In the genomic region with DNA sequence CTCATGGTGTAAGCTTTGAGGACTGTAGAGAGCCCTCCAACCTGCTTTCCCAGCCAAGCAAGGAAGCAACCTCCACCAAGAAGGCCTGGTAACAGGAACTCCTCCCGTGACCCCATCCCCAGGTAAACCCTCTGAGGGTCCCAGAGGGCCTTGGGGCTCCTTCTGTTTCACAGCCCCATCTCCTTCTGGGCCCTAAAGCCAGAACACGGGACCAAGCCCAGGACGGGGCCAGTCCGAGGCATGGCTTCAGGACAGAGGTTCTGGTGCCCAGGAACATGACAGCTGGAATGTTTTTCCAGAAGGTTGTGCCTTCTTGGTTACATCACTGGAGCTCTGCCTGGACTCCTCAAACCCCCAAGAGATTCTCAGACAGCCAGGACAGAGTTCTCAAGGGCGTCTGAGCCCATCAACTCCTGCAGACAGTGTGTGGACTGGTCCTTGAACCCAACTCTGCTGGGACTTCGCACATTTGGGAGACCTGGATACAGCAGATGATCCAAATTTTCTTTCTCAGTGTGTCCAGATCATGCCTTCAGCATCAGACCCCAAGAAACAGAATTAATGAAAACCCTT, we compare ENCODE assay signal across 16 cellular contexts. TPM values are rescaled to one million over a fixed set of nuclear protein-coding genes. Genes with fewer than 3 reads are reported as not detected.
DNase-seq lines count a peak whose midpoint lies in the region; ATAC-seq, FAIRE-seq and TF ChIP-seq lines count a peak whose summit lies in the region.
"Had no signal": no experiment of that assay in that cellular context is flagged by ENCODE, and none has a peak within 500 bp of the region (broad histone marks: within the 10 kb centered on the region; RNA-seq: fewer than 3 reads in every experiment).

No MANE protein-coding gene starts in this region.

- peaks cover 4 to 100% (median 74%) of the 10 kb centered on the region in 11 experiments; a peak in 19 of 22 replicates for H4K20me1 ChIP-seq in BLaER1 treated with 17β-estradiol and CSF1 and Interleukin-3, amounts not matched to agents 10 nM and 100 nM
- H4K20me1 ChIP-seq in astrocyte (ENCODE audit: insufficient read depth, low read length) (peaks cover 100% of the 10 kb centered on the region), mammary epithelial cell (ENCODE audit: insufficient read depth, low read length) (no peaks in the 10 kb centered on the region)

- in situ Hi-C loops in mammary epithelial cell (cut with MboI; ENCODE audit: low sequenced_read_pairs in 2 of 2): no loop called here

- H3K4me1 Mint-ChIP-seq in astrocyte (ENCODE audit: low read depth, unreplicated experiment) (peaks cover 14% of the 10 kb centered on the region), glutamatergic neuron (ENCODE audit: low read depth, unreplicated experiment) (peaks cover 42% of the 10 kb centered on the region), osteocyte (ENCODE audit: unreplicated experiment) (peaks cover 12% of the 10 kb centered on the region)
- H3K4me1 Mint-ChIP-seq: CD8-positive, alpha-beta memory T cell had no signal

- no peak for FAIRE-seq in astrocyte (lab: Jason Lieb, UNC)
- FAIRE-seq: A549, GM19239 had no signal

- no TSS peak for BruUV-seq in mammary epithelial cell (replicated peaks; lab: Mats Ljungman, UMichigan)

- H3K4me3 ChIP-seq in BLaER1 treated with 17β-estradiol and CSF1 and Interleukin-3, amounts not matched to agents 10 nM and 100 nM: no peak overlapping the region
- H3K4me3 ChIP-seq in astrocyte (ENCODE audit: insufficient read depth, low read depth, low read length) (no peak overlapping the region), mammary epithelial cell (replicated peaks in 1 of 3; ENCODE audit: insufficient read depth in 1 of 3, low read depth in 2 of 3, low read length in 3 of 3) (no peak overlapping the region)
- H3K4me3 ChIP-seq: A549 had no signal

- peaks cover 41 to 73% (median 56%) of the 10 kb centered on the region in 11 experiments; a peak in 21 of 22 replicates for H3K36me3 ChIP-seq in BLaER1 treated with 17β-estradiol and CSF1 and Interleukin-3, amounts not matched to agents 10 nM and 100 nM
- peaks cover 41% of the 10 kb centered on the region for H3K36me3 ChIP-seq in astrocyte (ENCODE audit: insufficient read depth, low read length)
- peaks cover 18% of the 10 kb centered on the region for H3K36me3 ChIP-seq in mammary epithelial cell (ENCODE audit: insufficient read depth, low read length)
- H3K36me3 ChIP-seq: BE2C had no signal

- peak overlapping the region in 9 of 11 experiments; percentile 75 to 94 (median 93); a peak in 15 of 22 replicates for H3K4me2 ChIP-seq in BLaER1 treated with 17β-estradiol and CSF1 and Interleukin-3, amounts not matched to agents 10 nM and 100 nM
- H3K4me2 ChIP-seq in astrocyte (ENCODE audit: low read length) (no peak overlapping the region), mammary epithelial cell (ENCODE audit: insufficient read depth, low read depth, low read length) (no peak overlapping the region)
- H3K4me2 ChIP-seq: A549 had no signal

- no peaks in the 10 kb centered on the region for H3K27me3 ChIP-seq in BLaER1 treated with 17β-estradiol and CSF1 and Interleukin-3, amounts not matched to agents 10 nM and 100 nM
- H3K27me3 ChIP-seq in astrocyte (ENCODE audit: insufficient read depth, low read length) (no peaks in the 10 kb centered on the region), mammary epithelial cell (ENCODE audit: insufficient read depth, low read length) (no peaks in the 10 kb centered on the region)
- H3K27me3 ChIP-seq: BE2C had no signal

- intact Hi-C loops in mammary epithelial cell (cut with micrococcal nuclease): no loop called here

- peaks cover 57 to 100% (median 99%) of the 10 kb centered on the region in 10 experiments for H3K4me1 ChIP-seq in BLaER1 treated with 17β-estradiol and CSF1 and Interleukin-3, amounts not matched to agents 10 nM and 100 nM
- H3K4me1 ChIP-seq in astrocyte (ENCODE audit: insufficient read depth, low read length) (peaks cover 6% of the 10 kb centered on the region), mammary epithelial cell (ENCODE audit: insufficient read depth, low read length) (no peaks in the 10 kb centered on the region)
- H3K4me1 ChIP-seq: A549, Caco-2 had no signal

- CTCF ChIA-PET in mammary epithelial cell (lab: Charles Lee; ENCODE audit: low non-redundant PET): no interaction called here

- H3K9ac ChIP-seq in BLaER1 treated with 17β-estradiol and CSF1 and Interleukin-3, amounts not matched to agents 10 nM and 100 nM: peak overlapping the region in 1 of 11 experiments; percentile 73; a peak in 2 of 22 replicates
- H3K9ac ChIP-seq in astrocyte (ENCODE audit: low read length): no peak overlapping the region
- no peak overlapping the region for H3K9ac ChIP-seq in mammary epithelial cell (ENCODE audit: insufficient read depth, low read length)

- H3K9me3 Mint-ChIP-seq in astrocyte (ENCODE audit: unreplicated experiment): no peaks in the 10 kb centered on the region
- H3K9me3 Mint-ChIP-seq in glutamatergic neuron (ENCODE audit: unreplicated experiment): peaks cover 21% of the 10 kb centered on the region
- no peaks in the 10 kb centered on the region for H3K9me3 Mint-ChIP-seq in osteocyte (ENCODE audit: unreplicated experiment)
- H3K9me3 Mint-ChIP-seq: CD8-positive, alpha-beta memory T cell had no signal

- no peak overlapping the region for H2AFZ ChIP-seq in astrocyte (ENCODE audit: low read depth, low read length)
- H2AFZ ChIP-seq in mammary epithelial cell (ENCODE audit: low read depth, low read length): no peak overlapping the region

- H3K27me3 Mint-ChIP-seq in astrocyte (ENCODE audit: low read depth, unreplicated experiment) (no peaks in the 10 kb centered on the region), glutamatergic neuron (ENCODE audit: unreplicated experiment) (peaks cover 13% of the 10 kb centered on the region), osteocyte (ENCODE audit: unreplicated experiment) (no peaks in the 10 kb centered on the region)
- H3K27me3 Mint-ChIP-seq: CD8-positive, alpha-beta memory T cell had no signal

- H3K27ac Mint-ChIP-seq in astrocyte (ENCODE audit: unreplicated experiment) (peak overlapping the region; percentile 31), glutamatergic neuron (ENCODE audit: unreplicated experiment) (peak overlapping the region; percentile 48), osteocyte (ENCODE audit: unreplicated experiment) (peak overlapping the region; percentile 3)

- H3K9me3 ChIP-seq in BLaER1 treated with 17β-estradiol and CSF1 and Interleukin-3, amounts not matched to agents 10 nM and 100 nM (replicated peaks in 1 of 11): no peaks in the 10 kb centered on the region
- H3K9me3 ChIP-seq in astrocyte (ENCODE audit: insufficient read depth, low read depth, low read length) (no peaks in the 10 kb centered on the region), mammary epithelial cell (replicated peaks; ENCODE audit: insufficient read depth, low read length) (no peaks in the 10 kb centered on the region)
- H3K9me3 ChIP-seq: A549, BE2C, Caco-2 had no signal

- dilution Hi-C loops in mammary epithelial cell (cut with HindIII; ENCODE audit: low sequenced_read_pairs): loop anchor here (5.0 kb wide), 1 partner anchor 132 kb away; no protein-coding TSS in a partner anchor

- DNase-seq in astrocyte (ENCODE audit: low read depth): no peak
- no peak for DNase-seq in glutamatergic neuron
- no peak for DNase-seq in osteocyte (ENCODE audit: extremely low spot score, unreplicated experiment)
- no peak for DNase-seq in mammary epithelial cell
- DNase-seq in activated CD8-positive, alpha-beta memory T cell treated with anti-CD3 and anti-CD28 coated beads, Interleukin-2, amount 50 U/mL, for 48 hours: no peak
- DNase-seq: BE2C; Caco-2; CD8-positive, alpha-beta memory T cell; DMS53; GF-D8; HCEC 1CT; IMR-90 had no signal

- 96% methylated on average over 6 of the region's 6 CpGs for whole genome bisulfite sequencing in mammary epithelial cell (ENCODE audit: low coverage, missing lambda C conversion rate)

- TF ChIP-seq CTCF in astrocyte (IDR thresholded peaks at IDR 0.05; ENCODE audit: insufficient read depth, low read depth, low read length) (no peak), glutamatergic neuron (IDR thresholded peaks at IDR 0.05; ENCODE audit: partially characterized antibody, unreplicated experiment) (no peak), osteocyte (IDR thresholded peaks at IDR 0.05) (no peak), mammary epithelial cell (conservative IDR thresholded peaks at IDR 0.05 in 1 of 2, IDR thresholded peaks at IDR 0.05 in 1 of 2; ENCODE audit: extremely low read depth in 1 of 2, insufficient read depth in 1 of 2, low read depth in 1 of 2, low read length in 2 of 2) (no peak)

- H3K79me2 ChIP-seq in astrocyte (ENCODE audit: insufficient read depth, low read length) (peaks cover 93% of the 10 kb centered on the region), mammary epithelial cell (ENCODE audit: insufficient read depth, low read length) (peaks cover 62% of the 10 kb centered on the region)

- no peak overlapping the region for H3K4me3 Mint-ChIP-seq in astrocyte (ENCODE audit: unreplicated experiment)
- no peak overlapping the region for H3K4me3 Mint-ChIP-seq in glutamatergic neuron (ENCODE audit: unreplicated experiment)
- no peak overlapping the region for H3K4me3 Mint-ChIP-seq in osteocyte (ENCODE audit: unreplicated experiment)
- H3K4me3 Mint-ChIP-seq: CD8-positive, alpha-beta memory T cell had no signal

- peak overlapping the region in 5 of 11 experiments; percentile 12 to 82 (median 73); a peak in 6 of 22 replicates for H3K27ac ChIP-seq in BLaER1 treated with 17β-estradiol and CSF1 and Interleukin-3, amounts not matched to agents 10 nM and 100 nM
- H3K27ac ChIP-seq in astrocyte (ENCODE audit: low read depth, low read length) (no peak overlapping the region), mammary epithelial cell (ENCODE audit: insufficient read depth, low read depth, low read length) (no peak overlapping the region)
- H3K27ac ChIP-seq: A549 had no signal

- no peak for ATAC-seq in HG03159 (IDR thresholded peaks at IDR 0.05; ENCODE audit: unreplicated experiment)
- ATAC-seq: A549 had no signal

- H3K36me3 Mint-ChIP-seq in astrocyte (ENCODE audit: low read depth, unreplicated experiment) (peaks cover 12% of the 10 kb centered on the region), glutamatergic neuron (ENCODE audit: unreplicated experiment) (no peaks in the 10 kb centered on the region), osteocyte (ENCODE audit: unreplicated experiment) (peaks cover 24% of the 10 kb centered on the region)

RNA-seq across cellular contexts. Expression of a gene that starts 43.1 kb away (rescaled TPM):
- total RNA-seq in astrocyte (347 and 392 TPM in 2 replicates), glutamatergic neuron (ENCODE audit: unreplicated experiment) (63.3 TPM), osteocyte (307 and 312 TPM in 2 replicates), mammary epithelial cell (100 to 1,000 TPM in 1 of 2 donors, 10 to 100 TPM in 1; 85.2 to 230 TPM)
- 82.9 TPM for polyA plus RNA-seq in mammary epithelial cell
- polyA minus RNA-seq in mammary epithelial cell: 145 TPM

Comparison
In these comparisons a context has a peak if more than half of its experiments do, and no peak if none do; other contexts are left out.
1. H3K4me2 ChIP-seq: peak in BLaER1 treated with 17β-estradiol and CSF1 and Interleukin-3, amounts not matched to agents 10 nM and 100 nM (9 of 11); none in astrocyte (single experiment) and mammary epithelial cell (single experiment).
2. Peak in every context shown above with its lines, with median percentiles within 50 percentile points of each other: H3K27ac Mint-ChIP-seq.